ENCODE assay signal across 14 cellular contexts in the genomic region with DNA sequence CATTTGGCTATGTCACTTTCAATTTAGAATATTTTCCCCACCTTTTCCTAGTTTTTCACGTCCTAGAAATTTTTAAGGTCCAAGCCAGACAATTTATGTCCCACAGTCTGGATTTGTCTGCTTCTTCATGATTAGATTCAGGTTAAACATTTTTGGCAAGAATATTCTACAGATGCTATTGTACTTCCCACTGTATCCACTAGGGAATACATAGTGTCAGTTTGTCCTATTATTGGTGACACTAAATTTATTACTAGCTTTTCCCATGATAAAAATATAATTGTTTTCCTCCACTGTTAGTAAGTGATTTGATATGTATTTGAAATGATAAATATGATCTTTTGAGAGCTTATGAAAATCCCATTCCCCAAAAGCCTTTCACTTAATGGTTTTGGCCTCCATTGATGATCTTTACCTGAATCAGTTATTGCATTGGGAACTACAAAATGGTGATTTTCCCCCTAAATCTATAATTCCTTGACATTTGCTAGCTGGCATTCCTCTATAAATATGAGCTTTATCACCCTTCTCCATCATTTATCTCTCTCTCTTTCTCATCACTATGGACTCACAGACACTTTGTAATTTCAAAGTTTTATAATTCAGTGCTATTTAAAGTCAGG. TPM values are rescaled to one million over a fixed set of nuclear protein-coding genes. Genes with fewer than 3 reads are reported as not detected.
DNase-seq lines count a peak whose midpoint lies in the region; FAIRE-seq and TF ChIP-seq lines count a peak whose summit lies in the region.
"Had no signal": no experiment of that assay in that cellular context is flagged by ENCODE, and none has a peak within 500 bp of the region (broad histone marks: within the 10 kb centered on the region; RNA-seq: fewer than 3 reads in every experiment).

No MANE protein-coding gene starts in this region.

- H3K9me3 ChIP-seq in AG04450 (ENCODE audit: control insufficient read depth, insufficient read depth, low read length) (no peaks in the 10 kb centered on the region), suprapubic skin (no peaks in the 10 kb centered on the region), testis (no peaks in the 10 kb centered on the region)

- H3K4me1 ChIP-seq in suprapubic skin (no peaks in the 10 kb centered on the region), testis (no peaks in the 10 kb centered on the region)

- no peak for TF ChIP-seq EP300 in suprapubic skin (IDR thresholded peaks at IDR 0.05)

- peak; percentile 33 for FAIRE-seq in islet of Langerhans (lab: Jason Lieb, UNC)

- TF ChIP-seq POLR2A in suprapubic skin (IDR thresholded peaks at IDR 0.05) (no peak), testis (IDR thresholded peaks at IDR 0.05) (no peak)

- WGBS in suprapubic skin: 64% methylated on average over 1 of the region's 1 CpG
- 80 to 85% methylated on average over 1 of the region's 1 CpG for WGBS in testis, 2 donors

- POLR2A ChIA-PET in AG04450 (lab: Yijun Ruan, JAX): no interaction called here

- H3K27me3 ChIP-seq in AG04450 (ENCODE audit: control insufficient read depth, insufficient read depth, low read length) (no peaks in the 10 kb centered on the region), suprapubic skin (no peaks in the 10 kb centered on the region), testis (no peaks in the 10 kb centered on the region)

- H3K4me3 ChIP-seq in AG04450 (ENCODE audit: low read depth, low read length) (no peak overlapping the region), WI38 (ENCODE audit: low read depth, low read length) (no peak overlapping the region), suprapubic skin (no peak overlapping the region), testis (no peak overlapping the region)
- H3K4me3 ChIP-seq: dorsolateral prefrontal cortex had no signal

- CTCF ChIA-PET in AG04450 (lab: Charles Lee): interaction anchor here (0.6 to 3.9 kb wide), 18 partner anchors 7 to 741 kb away, joined by 3 to 72 read pairs (median 4); a partner anchor contains a TSS

- no peaks in the 10 kb centered on the region for H3K36me3 ChIP-seq in suprapubic skin
- H3K36me3 ChIP-seq in testis (ENCODE audit: low read depth, missing control alignments): no peaks in the 10 kb centered on the region

- H3K27ac ChIP-seq in AG04450 (ENCODE audit: low read depth, low read length) (no peak overlapping the region), suprapubic skin (no peak overlapping the region), testis (no peak overlapping the region)
- H3K27ac ChIP-seq: dorsolateral prefrontal cortex had no signal

- intact Hi-C loops in testis (cut with DNase I; ENCODE audit: low total_unique reads): no loop called here

- DNase-seq in AG04450 (ENCODE audit: low read depth, low spot score) (no peak), HCEC 1CT (peak; percentile 25), NCI-H128 (lab: John Stamatoyannopoulos, UW; ENCODE audit: unreplicated experiment) (no peak), GM03348 (ENCODE audit: low spot score) (no peak), suprapubic skin (ENCODE audit: low spot score in 2 of 2) (no peak), testis (no peak)
- DNase-seq: activated CD4-positive, alpha-beta T cell treated with anti-CD3 and anti-CD28 coated beads for 36 hours; CD8-positive, alpha-beta memory T cell; dorsolateral prefrontal cortex; NCI-H2107; SHP77; stimulated activated CD4-positive, alpha-beta T cell treated with anti-CD3 and anti-CD28 coated beads, Interleukin-12 subunit alpha, Interleukin-12 subunit beta, amount 100 ng/mL, for 4 hours had no signal

- TF ChIP-seq CTCF in AG04450 (IDR thresholded peaks at IDR 0.05; ENCODE audit: low read depth, low read length): peak; percentile 57
- peak; percentile 52; the same call in 1 of the 2 replicates for TF ChIP-seq CTCF in WI38 (IDR thresholded peaks at IDR 0.05; ENCODE audit: low read depth, low read length)
- peak in 1 of 2 donors; percentile 32 for TF ChIP-seq CTCF in suprapubic skin (IDR thresholded peaks at IDR 0.05)
- peak in 1 of 3 experiments; percentile 47 for TF ChIP-seq CTCF in testis (IDR thresholded peaks at IDR 0.05)

RNA-seq across cellular contexts. Expression of a gene that starts 8.3 kb away (rescaled TPM):
- polyA plus RNA-seq in AG04450 (2011; rRNA removed) (0.09 TPM in 1 of 2 replicates, not detected in the other), testis (ENCODE audit: insufficient read depth, low read depth, low replicate concordance) (not detected)
- not detected in 2 replicates for polyA minus RNA-seq in AG04450 (2011; rRNA and poly(A)+ RNA removed)
- total RNA-seq in suprapubic skin (not detected), testis (under 1 TPM in 1 of 2 donors, not detected in 1; 0.31 TPM)
- total RNA-seq: activated CD4-positive, alpha-beta T cell treated with anti-CD3 and anti-CD28 coated beads for 36 hours; CD8-positive, alpha-beta memory T cell; dorsolateral prefrontal cortex had no signal
- polyA plus RNA-seq: CD8-positive, alpha-beta memory T cell had no signal
